In the genomic region with DNA sequence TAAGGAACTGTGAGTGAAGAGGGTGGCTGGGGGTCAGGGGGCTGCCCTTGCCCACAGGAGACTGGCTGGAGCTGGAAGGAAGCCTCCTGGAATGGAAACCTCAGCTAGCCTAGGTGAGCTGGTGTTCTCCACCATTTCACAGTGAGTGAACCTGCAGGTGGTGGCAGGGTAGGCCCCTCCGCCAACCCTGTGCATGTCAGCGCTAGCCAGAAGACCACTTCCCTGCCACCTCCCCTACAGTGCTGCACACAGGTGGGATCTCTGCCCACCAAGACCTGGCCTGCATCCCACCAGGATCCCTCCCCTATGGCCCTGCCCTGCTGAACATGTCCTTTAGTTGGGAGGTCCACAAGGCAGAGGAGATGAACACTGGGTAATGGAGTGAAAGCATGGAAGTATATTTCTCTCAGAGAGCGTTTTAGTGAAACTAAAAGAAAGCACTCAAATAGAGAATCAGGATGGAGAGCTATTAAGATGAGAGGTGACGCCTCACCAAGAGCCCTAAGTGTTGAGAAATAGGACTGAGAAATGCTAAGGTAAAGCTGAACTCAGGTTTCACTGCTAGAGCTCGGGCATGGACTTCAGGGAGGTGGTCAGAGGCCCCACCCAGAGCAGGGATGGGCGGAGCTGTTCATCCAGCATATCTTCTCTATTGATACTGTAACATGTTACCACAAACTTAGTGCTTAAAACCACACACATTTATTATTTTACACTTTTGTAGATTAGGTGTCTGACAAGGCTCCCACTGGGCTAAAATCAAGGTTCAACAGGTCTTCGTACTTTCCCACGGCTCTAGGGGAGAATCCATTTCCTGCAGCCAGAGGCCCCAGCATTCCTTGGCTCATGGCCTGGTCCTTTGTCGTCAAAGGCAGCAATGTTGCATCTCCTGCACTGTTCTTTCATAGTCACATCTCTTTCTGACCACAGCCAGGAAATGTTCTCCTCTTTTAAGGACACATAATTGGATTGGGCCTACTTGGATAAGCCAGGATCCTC, we compare ENCODE assay signal across 21 cellular contexts.
"Had no signal": no experiment of that assay in that cellular context is flagged by ENCODE, and none has a peak within 500 bp of the region (broad histone marks: within the 10 kb centered on the region; RNA-seq: fewer than 3 reads in every experiment).

No MANE protein-coding gene starts in this region.

- H3K4me1 Mint-ChIP-seq: activated CD4-positive, alpha-beta T cell treated with anti-CD3 and anti-CD28 coated beads, Interleukin-2, amount 10 ng/mL, durations not matched to agents 24 days and 14 days; activated naive CD4-positive, alpha-beta T cell treated with anti-CD3 and anti-CD28 coated beads, Interleukin-2, amount 10 ng/mL, durations not matched to agents 7 days and 5 days; activated naive CD8-positive, alpha-beta T cell treated with anti-CD3 and anti-CD28 coated beads, Interleukin-2, amount 50 U/mL, for 24 hours; naive thymus-derived CD8-positive, alpha-beta T cell had no signal

- H3K9me3 Mint-ChIP-seq: activated CD8-positive, alpha-beta T cell treated with anti-CD3 and anti-CD28 coated beads for 36 hours; activated naive CD4-positive, alpha-beta T cell treated with anti-CD3 and anti-CD28 coated beads, Interleukin-2, amount 10 ng/mL, durations not matched to agents 7 days and 5 days; activated naive CD8-positive, alpha-beta T cell treated with anti-CD3 and anti-CD28 coated beads, Interleukin-2, amount 50 U/mL, for 24 hours; activated T-helper 2 cell treated with anti-CD3 and anti-CD28 coated beads, Interferon-gamma antibody, Interleukin-2, Interleukin-4, amounts not matched to agents 10 μg/mL and 5 μg/mL and 100 μg/mL, durations not matched to agents 14 hours and 24 hours and 36 hours; naive thymus-derived CD8-positive, alpha-beta T cell; T-helper 1 cell treated with Interleukin-12 subunit alpha and Interleukin-12 subunit beta and Interleukin-4 antibody, amounts not matched to agents 30 μg/mL and 1 μg/mL, for 36 hours had no signal

- ATAC-seq: activated CD8-positive, alpha-beta T cell treated with anti-CD3 and anti-CD28 coated beads for 36 hours; activated naive CD8-positive, alpha-beta T cell treated with anti-CD3 and anti-CD28 coated beads, Interleukin-2, amount 50 U/mL, for 24 hours; foreskin keratinocyte; left colon; naive thymus-derived CD8-positive, alpha-beta T cell; stimulated activated naive CD8-positive, alpha-beta T cell treated with anti-CD3 and anti-CD28 coated beads, Interleukin-15, Interleukin-2, amounts not matched to agents 100 U/mL and 50 U/mL, for 24 hours had no signal

- H3K36me3 Mint-ChIP-seq: activated naive CD4-positive, alpha-beta T cell treated with anti-CD3 and anti-CD28 coated beads, Interleukin-2, amount 10 ng/mL, durations not matched to agents 7 days and 5 days; naive thymus-derived CD8-positive, alpha-beta T cell had no signal

- H3K4me3 ChIP-seq: dorsolateral prefrontal cortex, lower lobe of right lung, spleen, tibial artery had no signal

- H3K4me3 Mint-ChIP-seq: activated CD4-positive, alpha-beta T cell treated with anti-CD3 and anti-CD28 coated beads, Interleukin-2, amount 10 ng/mL, durations not matched to agents 24 days and 14 days; activated CD8-positive, alpha-beta T cell treated with anti-CD3 and anti-CD28 coated beads for 36 hours; activated naive CD4-positive, alpha-beta T cell treated with anti-CD3 and anti-CD28 coated beads, Interleukin-2, amount 10 ng/mL, durations not matched to agents 7 days and 5 days; activated naive CD8-positive, alpha-beta T cell treated with anti-CD3 and anti-CD28 coated beads, Interleukin-2, amount 50 U/mL, for 24 hours; naive thymus-derived CD8-positive, alpha-beta T cell; T-helper 1 cell treated with Interleukin-12 subunit alpha and Interleukin-12 subunit beta and Interleukin-4 antibody, amounts not matched to agents 30 μg/mL and 1 μg/mL, for 36 hours had no signal

- H3K27me3 ChIP-seq: dorsolateral prefrontal cortex, foreskin keratinocyte, spleen, tibial artery had no signal

- H3K9me3 ChIP-seq: lower lobe of right lung, spleen, tibial artery had no signal

- H3K27ac ChIP-seq: epithelial cell of prostate, foreskin keratinocyte, lower lobe of right lung, spleen, tibial artery had no signal

- DNase-seq: activated CD4-positive, alpha-beta T cell treated with anti-CD3 and anti-CD28 coated beads, Interleukin-2, amount 10 ng/mL, durations not matched to agents 24 days and 14 days; activated CD8-positive, alpha-beta T cell treated with anti-CD3 and anti-CD28 coated beads for 36 hours; activated naive CD4-positive, alpha-beta T cell treated with anti-CD3 and anti-CD28 coated beads, Interleukin-2, amount 10 ng/mL, durations not matched to agents 7 days and 5 days; activated naive CD8-positive, alpha-beta T cell treated with anti-CD3 and anti-CD28 coated beads, Interleukin-2, amount 50 U/mL, for 24 hours; activated T-cell treated with anti-CD3 and anti-CD28 coated beads, Interleukin-2, amount 50 U/mL, for 1 hour; anterior cingulate cortex; dorsolateral prefrontal cortex; foreskin keratinocyte; hippocampal formation; islet precursor cell; left colon; lower lobe of right lung; naive thymus-derived CD8-positive, alpha-beta T cell; spleen; stimulated activated naive CD8-positive, alpha-beta T cell treated with anti-CD3 and anti-CD28 coated beads, Interleukin-15, Interleukin-2, amounts not matched to agents 100 U/mL and 50 U/mL, for 24 hours; substantia nigra; tibial artery had no signal

- FAIRE-seq: colon had no signal

- H3K36me3 ChIP-seq: lower lobe of right lung, spleen, tibial artery had no signal

- H3K4me1 ChIP-seq: foreskin keratinocyte, lower lobe of right lung, spleen, tibial artery had no signal

- H3K27me3 Mint-ChIP-seq: activated CD4-positive, alpha-beta T cell treated with anti-CD3 and anti-CD28 coated beads, Interleukin-2, amount 10 ng/mL, durations not matched to agents 24 days and 14 days; activated naive CD4-positive, alpha-beta T cell treated with anti-CD3 and anti-CD28 coated beads, Interleukin-2, amount 10 ng/mL, durations not matched to agents 7 days and 5 days had no signal

- H3K27ac Mint-ChIP-seq: activated CD4-positive, alpha-beta T cell treated with anti-CD3 and anti-CD28 coated beads, Interleukin-2, amount 10 ng/mL, durations not matched to agents 24 days and 14 days; activated CD8-positive, alpha-beta T cell treated with anti-CD3 and anti-CD28 coated beads for 36 hours; activated naive CD4-positive, alpha-beta T cell treated with anti-CD3 and anti-CD28 coated beads, Interleukin-2, amount 10 ng/mL, durations not matched to agents 7 days and 5 days; activated naive CD8-positive, alpha-beta T cell treated with anti-CD3 and anti-CD28 coated beads, Interleukin-2, amount 50 U/mL, for 24 hours; activated T-helper 2 cell treated with anti-CD3 and anti-CD28 coated beads, Interferon-gamma antibody, Interleukin-2, Interleukin-4, amounts not matched to agents 10 μg/mL and 5 μg/mL and 100 μg/mL, durations not matched to agents 14 hours and 24 hours and 36 hours; T-helper 1 cell treated with Interleukin-12 subunit alpha and Interleukin-12 subunit beta and Interleukin-4 antibody, amounts not matched to agents 30 μg/mL and 1 μg/mL, for 36 hours had no signal
